In genomic region chr17:78392295-78392694, GRCh38 we compare ENCODE assay signal across 17 cellular contexts. TPM values are rescaled to one million over a fixed set of nuclear protein-coding genes. Genes with fewer than 3 reads are reported as not detected.
DNase-seq lines count a peak whose midpoint lies in the region; ATAC-seq, FAIRE-seq and TF ChIP-seq lines count a peak whose summit lies in the region.
"Had no signal": no experiment of that assay in that cellular context is flagged by ENCODE, and none has a peak within 500 bp of the region (broad histone marks: within the 10 kb centered on the region; RNA-seq: fewer than 3 reads in every experiment).

No MANE protein-coding gene starts in this region.

- no peaks in the 10 kb centered on the region for H3K9me3 Mint-ChIP-seq in MCF 10A (ENCODE audit: unreplicated experiment)
- H3K9me3 Mint-ChIP-seq: activated T-cell treated with anti-CD3 and anti-CD28 coated beads, Interleukin-2, amount 50 U/mL, for 4 hours; CD8-positive, alpha-beta memory T cell; effector memory CD8-positive, alpha-beta T cell had no signal

- TF ChIP-seq CTCF in MCF 10A (IDR thresholded peaks at IDR 0.05; ENCODE audit: unreplicated experiment) (no peak), breast epithelium (IDR thresholded peaks at IDR 0.05) (no peak), RWPE2 (IDR thresholded peaks at IDR 0.05; ENCODE audit: poor library complexity, severe bottlenecking) (no peak), smooth muscle cell (IDR thresholded peaks at IDR 0.05; ENCODE audit: borderline replicate concordance, insufficient read depth, poor library complexity, severe bottlenecking) (no peak)

- no peaks in the 10 kb centered on the region for H3K27me3 Mint-ChIP-seq in MCF 10A (ENCODE audit: insufficient read depth, unreplicated experiment)
- H3K27me3 Mint-ChIP-seq: CD8-positive, alpha-beta memory T cell; effector memory CD8-positive, alpha-beta T cell had no signal

- ATAC-seq in RWPE2 (ENCODE audit: low read depth), result no peak
- ATAC-seq: activated T-cell treated with anti-CD3 and anti-CD28 coated beads, Interleukin-2, amount 50 U/mL, for 4 hours; effector memory CD8-positive, alpha-beta T cell; left lobe of liver had no signal

- peaks cover 30% of the 10 kb centered on the region for H4K20me1 ChIP-seq in smooth muscle cell (ENCODE audit: low read depth)

- H3K27me3 ChIP-seq in breast epithelium (no peaks in the 10 kb centered on the region), RWPE2 (ENCODE audit: insufficient read depth, poor library complexity, severe bottlenecking) (no peaks in the 10 kb centered on the region), iPS-20b (ENCODE audit: insufficient read depth, low read length) (no peaks in the 10 kb centered on the region), smooth muscle cell (ENCODE audit: low read depth) (no peaks in the 10 kb centered on the region), MG63 (no peaks in the 10 kb centered on the region)
- no peaks in the 10 kb centered on the region for H3K27me3 ChIP-seq in effector memory CD4-positive, alpha-beta T cell (replicated peaks; ENCODE audit: control insufficient read depth, insufficient read depth, low read length, poor library complexity, severe bottlenecking)

- H3F3A ChIP-seq in smooth muscle cell (ENCODE audit: low read depth), result peaks cover 20% of the 10 kb centered on the region

- H3K79me2 ChIP-seq in smooth muscle cell (ENCODE audit: low read depth), result peaks cover 66% of the 10 kb centered on the region

- WGBS in smooth muscle cell (ENCODE audit: low lambda C conversion rate), result 84% methylated on average over 6 of the region's 6 CpGs

- peak overlapping the region; percentile 2 for H3K4me2 ChIP-seq in smooth muscle cell

- H3K27ac Mint-ChIP-seq in MCF 10A (ENCODE audit: low read depth, unreplicated experiment), result peak overlapping the region; percentile 80

- H3K4me1 Mint-ChIP-seq in MCF 10A (ENCODE audit: insufficient read depth, unreplicated experiment), result peaks cover 7% of the 10 kb centered on the region

- H3K27ac ChIP-seq in breast epithelium, result peak overlapping the region in 1 of 2 donors; percentile 52
- H3K27ac ChIP-seq in RWPE2 (ENCODE audit: poor library complexity, severe bottlenecking), result peak overlapping the region; percentile 70
- peak overlapping the region; percentile 43 for H3K27ac ChIP-seq in iPS-20b (ENCODE audit: low read length)
- peak overlapping the region; percentile 94 for H3K27ac ChIP-seq in smooth muscle cell (ENCODE audit: low read depth)
- no peak overlapping the region for H3K27ac ChIP-seq in effector memory CD4-positive, alpha-beta T cell (ENCODE audit: insufficient read depth, low read length, poor library complexity, severe bottlenecking)
- H3K27ac ChIP-seq: HL-60 had no signal

- no TSS peak for BruUV-seq in MCF 10A (replicated peaks; lab: Mats Ljungman, UMichigan)

- peaks cover 43% of the 10 kb centered on the region for H3K36me3 Mint-ChIP-seq in MCF 10A (ENCODE audit: insufficient read depth, unreplicated experiment)

- H3K36me3 ChIP-seq in breast epithelium (no peaks in the 10 kb centered on the region), RWPE2 (ENCODE audit: low read depth) (peaks cover 47% of the 10 kb centered on the region), iPS-20b (ENCODE audit: insufficient read depth, low read depth, low read length) (peaks cover 44% of the 10 kb centered on the region), smooth muscle cell (ENCODE audit: low read depth) (no peaks in the 10 kb centered on the region), MG63 (peaks cover 63% of the 10 kb centered on the region)
- H3K36me3 ChIP-seq in effector memory CD4-positive, alpha-beta T cell (ENCODE audit: control insufficient read depth, insufficient read depth, low read length), result peaks cover 27% of the 10 kb centered on the region

- CTCF ChIA-PET in MCF 10A (lab: Yijun Ruan, JAX), result interaction anchor here (0.5 to 2.3 kb wide), 7 partner anchors 9 to 160 kb away, joined by 3 to 14 read pairs (median 3); no protein-coding TSS in a partner anchor

- TF ChIP-seq POLR2A in breast epithelium (IDR thresholded peaks at IDR 0.05), result no peak

- intact Hi-C loops in MCF 10A (cut with micrococcal nuclease) (no loop called here), breast epithelium (cut with DNase I; ENCODE audit: low total_unique reads) (no loop called here)

- H3K9me3 ChIP-seq in breast epithelium, result no peaks in the 10 kb centered on the region
- no peaks in the 10 kb centered on the region for H3K9me3 ChIP-seq in RWPE2 (ENCODE audit: severe bottlenecking)
- no peaks in the 10 kb centered on the region for H3K9me3 ChIP-seq in iPS-20b (ENCODE audit: insufficient read depth, low read depth, low read length)
- no peaks in the 10 kb centered on the region for H3K9me3 ChIP-seq in smooth muscle cell (replicated peaks; ENCODE audit: low read depth)
- no peaks in the 10 kb centered on the region for H3K9me3 ChIP-seq in effector memory CD4-positive, alpha-beta T cell (ENCODE audit: control insufficient read depth, low read length)
- H3K9me3 ChIP-seq in MG63, result no peaks in the 10 kb centered on the region

- H3K9ac ChIP-seq in iPS-20b (ENCODE audit: low read depth, low read length) (no peak overlapping the region), smooth muscle cell (ENCODE audit: low read depth) (peak overlapping the region; percentile 32)

- H3K4me1 ChIP-seq in breast epithelium (peaks cover 0 to 3% of the 10 kb centered on the region in 2 donors), RWPE2 (ENCODE audit: insufficient read depth, poor library complexity, severe bottlenecking) (peaks cover 26% of the 10 kb centered on the region), iPS-20b (ENCODE audit: insufficient read depth, low read length) (peaks cover 11% of the 10 kb centered on the region), smooth muscle cell (ENCODE audit: low read depth) (peaks cover 12% of the 10 kb centered on the region)
- peaks cover 12% of the 10 kb centered on the region for H3K4me1 ChIP-seq in effector memory CD4-positive, alpha-beta T cell (ENCODE audit: control insufficient read depth, insufficient read depth, low read length, poor library complexity, severe bottlenecking)

- H3K4me3 ChIP-seq in breast epithelium (no peak overlapping the region), RWPE2 (ENCODE audit: severe bottlenecking) (no peak overlapping the region), iPS-20b (ENCODE audit: low read length) (no peak overlapping the region), smooth muscle cell (no peak overlapping the region), MG63 (no peak overlapping the region)
- no peak overlapping the region for H3K4me3 ChIP-seq in effector memory CD4-positive, alpha-beta T cell (ENCODE audit: insufficient read depth, low read depth, low read length, poor library complexity, severe bottlenecking)

- no peak for DNase-seq in MCF 10A (ENCODE audit: unreplicated experiment)
- no peak for DNase-seq in breast epithelium (ENCODE audit: low spot score in 2 of 2)
- DNase-seq in RWPE2 (ENCODE audit: low spot score), result no peak
- no peak for DNase-seq in smooth muscle cell (lab: John Stamatoyannopoulos, UW; ENCODE audit: unreplicated experiment)
- no peak for DNase-seq in effector memory CD4-positive, alpha-beta T cell
- no peak for DNase-seq in MG63
- no peak for DNase-seq in RCC 7860 (ENCODE audit: low spot score)
- DNase-seq: activated CD4-positive, alpha-beta T cell treated with anti-CD3 and anti-CD28 coated beads for 4 hours; activated T-cell treated with anti-CD3 and anti-CD28 coated beads, Interleukin-2, amount 50 U/mL, for 4 hours; CD8-positive, alpha-beta memory T cell; effector memory CD8-positive, alpha-beta T cell; NCI-H1436; NK-92 treated with Interleukin-12 subunit alpha and Interleukin-12 subunit beta, amount 100 ng/mL, for 24 hours; SHP77 treated with DMSO at 0.1 percent for 48 hours had no signal

- POLR2A ChIA-PET in MCF 10A (lab: Yijun Ruan, JAX), result interaction anchor here (0.6 to 1.9 kb wide), 9 partner anchors 9 to 213 kb away, joined by 3 to 8 read pairs (median 3); partner anchors contain the start of gene PGS1

- H2AFZ ChIP-seq in smooth muscle cell (ENCODE audit: low read depth), result no peak overlapping the region

- FAIRE-seq in RCC 7860 (lab: Jason Lieb, UNC), result no peak

- no peak overlapping the region for H3K4me3 Mint-ChIP-seq in MCF 10A (ENCODE audit: unreplicated experiment)
- H3K4me3 Mint-ChIP-seq: activated T-cell treated with anti-CD3 and anti-CD28 coated beads, Interleukin-2, amount 50 U/mL, for 4 hours; CD8-positive, alpha-beta memory T cell; effector memory CD8-positive, alpha-beta T cell had no signal

RNA-seq across cellular contexts. Expression of gene PGS1, which starts 13.8 kb away (rescaled TPM):
- total RNA-seq in MCF 10A (2022), result 25.7 and 31.8 TPM in 2 replicates
- 10 to 100 TPM; 33.9 to 58.7 (median 50.2) TPM for total RNA-seq in breast epithelium
- total RNA-seq in smooth muscle cell, result 29.5 and 29.9 TPM in 2 replicates
- 22.6 and 37.8 TPM in 2 replicates for polyA plus RNA-seq in smooth muscle cell
- total RNA-seq in MG63 (2014; rRNA removed; shearing (Covaris generic); ENCODE audit: low replicate concordance), result 47.3 and 48.7 TPM in 2 replicates

RNA-seq across cellular contexts. Expression of gene SOCS3, which starts 32.4 kb away (rescaled TPM):
- total RNA-seq in MCF 10A (2022) (2.5 and 4.8 TPM in 2 replicates), breast epithelium (100 to 1,000 TPM in 1 of 3 donors, 10 to 100 TPM in 2; 58.1 to 190 (median 76.4) TPM), smooth muscle cell (116 and 172 TPM in 2 replicates)
- 201 and 310 TPM in 2 replicates for polyA plus RNA-seq in smooth muscle cell
- 23.4 and 32.9 TPM in 2 replicates for total RNA-seq in MG63 (2014; rRNA removed; shearing (Covaris generic); ENCODE audit: low replicate concordance)
